36 cellular contexts compared by ENCODE assay signal in genomic region chr1:163050496-163050895, GRCh38. TPM values are rescaled to one million over a fixed set of nuclear protein-coding genes. Genes with fewer than 3 reads are reported as not detected.
"Had no signal": no experiment of that assay in that cellular context is flagged by ENCODE, and none has a peak within 500 bp of the region (broad histone marks: within the 10 kb centered on the region; RNA-seq: fewer than 3 reads in every experiment).

No MANE protein-coding gene starts in this region.

- H3K36me3 ChIP-seq: MG63 had no signal

- DNase-seq: Karpas-422, Kasumi-1, KG1, MG63, MM.1S, MV-4-11, NCI-H1048, NCI-H1092, NCI-H1092 treated with DMSO at 0.1 percent for 48 hours, NCI-H1105, NCI-H1105 treated with DMSO at 0.1 percent for 48 hours, NCI-H1417, NCI-H1417 treated with DMSO at 0.1 percent for 48 hours, NCI-H1436, NCI-H1436 treated with DMSO at 0.1 percent for 48 hours, NCI-H146, NCI-H1694, NCI-H1694 treated with DMSO at 0.1 percent for 48 hours, NCI-H187, NCI-H187 treated with DMSO at 0.1 percent for 48 hours, NCI-H1930, NCI-H2029, NCI-H2029 treated with DMSO at 0.1 percent for 48 hours, NCI-H2081, NCI-H2081 treated with DMSO at 0.1 percent for 48 hours, NCI-H2107, NCI-H2171, NCI-H2171 treated with DMSO at 0.1 percent for 48 hours, NCI-H2227 treated with DMSO at 0.1 percent for 48 hours, NCI-H226, NCI-H345, NCI-H446, NCI-H446 treated with DMSO at 0.1 percent for 48 hours, NCI-H510A had no signal

- H3K27ac ChIP-seq: KMS-11 had no signal

- H3K4me3 ChIP-seq: MG63 had no signal

- H3K9ac ChIP-seq: KMS-11 had no signal

- H3K4me2 ChIP-seq: KMS-11 had no signal

- H3K27me3 ChIP-seq: MG63 had no signal

- H3K9me3 ChIP-seq: MG63 had no signal

RNA-seq across cellular contexts. Expression of gene RGS4, which starts 18.7 kb away (rescaled TPM):
- total RNA-seq: NCI-H460 had no signal
